ENCODE assay signal across 18 cellular contexts in genomic region chr1:33512612-33513011, GRCh38. TPM values are rescaled to one million over a fixed set of nuclear protein-coding genes. Genes with fewer than 3 reads are reported as not detected.
A peak's percentile ranks its signal among the peaks of the same experiment; 100 is the strongest.
DNase-seq lines count a peak whose midpoint lies in the region; ATAC-seq and TF ChIP-seq lines count a peak whose summit lies in the region.
"Had no signal": no experiment of that assay in that cellular context is flagged by ENCODE, and none has a peak within 500 bp of the region (broad histone marks: within the 10 kb centered on the region; RNA-seq: fewer than 3 reads in every experiment).

No MANE protein-coding gene starts in this region.

- ATAC-seq in activated CD4-positive, alpha-beta T cell treated with anti-CD3 and anti-CD28 coated beads for 36 hours = peak; percentile 81
- ATAC-seq in GM23338 = no peak
- ATAC-seq: SK-N-SH treated with all-trans-retinoic acid at 6 μM for 48 hours had no signal

- H3K27me3 Mint-ChIP-seq in activated CD4-positive, alpha-beta T cell treated with anti-CD3 and anti-CD28 coated beads for 36 hours = peaks cover 7% of the 10 kb centered on the region
- peaks cover 4% of the 10 kb centered on the region for H3K27me3 Mint-ChIP-seq in GM23338 (ENCODE audit: insufficient read depth, low read depth, poor library complexity)

- CTCF ChIA-PET in activated CD4-positive, alpha-beta T cell treated with anti-CD3 and anti-CD28 coated beads for 36 hours (lab: Charles Lee) = interaction anchor here (0.6 to 0.7 kb wide), 2 partner anchors 329 to 640 kb away, joined by 3 to 4 read pairs; no protein-coding TSS in a partner anchor

- H3K9ac ChIP-seq in MM.1S (ENCODE audit: low read length) = no peak overlapping the region

- H3K36me3 Mint-ChIP-seq in activated CD4-positive, alpha-beta T cell treated with anti-CD3 and anti-CD28 coated beads for 36 hours (ENCODE audit: low read depth) = no peaks in the 10 kb centered on the region
- no peaks in the 10 kb centered on the region for H3K36me3 Mint-ChIP-seq in GM23338 (ENCODE audit: low read depth)
- H3K36me3 Mint-ChIP-seq: CD4-positive, alpha-beta memory T cell had no signal

- no peak overlapping the region for H3K27ac ChIP-seq in MM.1S (ENCODE audit: low read length)
- H3K27ac ChIP-seq in GM23338 (ENCODE audit: low read depth) = no peak overlapping the region
- H3K27ac ChIP-seq: HL-60 had no signal

- intact Hi-C loops in activated CD4-positive, alpha-beta T cell treated with anti-CD3 and anti-CD28 coated beads for 36 hours (cut with DNase I, micrococcal nuclease) = no loop called here

- no peak overlapping the region for H3K4me3 Mint-ChIP-seq in activated CD4-positive, alpha-beta T cell treated with anti-CD3 and anti-CD28 coated beads for 36 hours
- no peak overlapping the region for H3K4me3 Mint-ChIP-seq in GM23338
- H3K4me3 Mint-ChIP-seq: CD4-positive, alpha-beta memory T cell; HFFc6 had no signal

- H4K20me1 ChIP-seq in MM.1S (ENCODE audit: insufficient read depth, low read length) (no peaks in the 10 kb centered on the region), GM23338 (replicated peaks; ENCODE audit: insufficient read depth) (no peaks in the 10 kb centered on the region)

- peaks cover 12% of the 10 kb centered on the region for H3K4me1 Mint-ChIP-seq in activated CD4-positive, alpha-beta T cell treated with anti-CD3 and anti-CD28 coated beads for 36 hours
- peaks cover 20% of the 10 kb centered on the region for H3K4me1 Mint-ChIP-seq in GM23338
- H3K4me1 Mint-ChIP-seq: CD4-positive, alpha-beta memory T cell had no signal

- no peaks in the 10 kb centered on the region for H3K9me3 ChIP-seq in MM.1S (replicated peaks; ENCODE audit: insufficient read depth, low read length)

- H3K36me3 ChIP-seq in MM.1S (replicated peaks; ENCODE audit: insufficient read depth, low read length) (no peaks in the 10 kb centered on the region), GM23338 (ENCODE audit: insufficient read depth) (no peaks in the 10 kb centered on the region; the same call in 1 of the 2 replicates)

- no peaks in the 10 kb centered on the region; the same call in 1 of the 2 replicates for H3K27me3 ChIP-seq in MM.1S (replicated peaks; ENCODE audit: insufficient read depth, low read length)
- no peaks in the 10 kb centered on the region for H3K27me3 ChIP-seq in GM23338 (ENCODE audit: insufficient read depth)

- TF ChIP-seq CTCF in MM.1S (IDR thresholded peaks at IDR 0.05; ENCODE audit: low read length) = no peak
- TF ChIP-seq CTCF in GM23338 (conservative IDR thresholded peaks at IDR 0.05; ENCODE audit: low read depth in 2 of 2) = no peak

- H3K4me2 ChIP-seq in MM.1S (ENCODE audit: low read depth, low read length) (no peak overlapping the region), GM23338 (no peak overlapping the region)

- H3F3A ChIP-seq in MM.1S (ENCODE audit: insufficient read depth, low read length) = no peaks in the 10 kb centered on the region
- H3F3A ChIP-seq in GM23338 (replicated peaks; ENCODE audit: low read depth) = no peaks in the 10 kb centered on the region

- H3K79me2 ChIP-seq in MM.1S (ENCODE audit: low read length) (no peaks in the 10 kb centered on the region), GM23338 (replicated peaks; ENCODE audit: insufficient read depth) (no peaks in the 10 kb centered on the region)

- peaks cover 6% of the 10 kb centered on the region for H3K4me1 ChIP-seq in MM.1S (ENCODE audit: low read length)
- no peaks in the 10 kb centered on the region for H3K4me1 ChIP-seq in GM23338 (ENCODE audit: insufficient read depth)

- no peaks in the 10 kb centered on the region for H3K9me3 Mint-ChIP-seq in activated CD4-positive, alpha-beta T cell treated with anti-CD3 and anti-CD28 coated beads for 36 hours (ENCODE audit: low read depth)
- H3K9me3 Mint-ChIP-seq in GM23338 = peaks cover 20% of the 10 kb centered on the region
- H3K9me3 Mint-ChIP-seq: HFFc6 had no signal

- no peak overlapping the region for H2AFZ ChIP-seq in MM.1S (ENCODE audit: low read length)
- no peak overlapping the region for H2AFZ ChIP-seq in GM23338

- POLR2A ChIA-PET in activated CD4-positive, alpha-beta T cell treated with anti-CD3 and anti-CD28 coated beads for 36 hours (lab: Charles Lee) = no interaction called here

- peak; percentile 18 for DNase-seq in activated CD4-positive, alpha-beta T cell treated with anti-CD3 and anti-CD28 coated beads for 36 hours
- DNase-seq in activated CD4-positive, alpha-beta T cell treated with anti-CD3 and anti-CD28 coated beads, Interleukin-2, amount 50 U/mL, for 48 hours = no peak
- peak; percentile 10 for DNase-seq in stimulated activated CD4-positive, alpha-beta T cell treated with anti-CD3 and anti-CD28 coated beads, Interleukin-15, amount 100 ng/mL, for 24 hours
- DNase-seq in stimulated activated CD4-positive, alpha-beta T cell treated with anti-CD3 and anti-CD28 coated beads, Interleukin-4, amount 100 ng/mL, for 24 hours = no peak
- DNase-seq in MM.1S (peak; percentile 49), middle frontal gyrus (ENCODE audit: extremely low spot score, low spot score) (no peak), GM23338 (ENCODE audit: low spot score) (no peak), EL (no peak)
- DNase-seq: CD4-positive, alpha-beta memory T cell; HFFc6; IMR-90; NCI-H1105; NCI-H2081; NCI-H748 treated with DMSO at 0.1 percent for 48 hours; OCI-M1; SHP77 had no signal

- H3K4me3 ChIP-seq in MM.1S (ENCODE audit: low read length) (no peak overlapping the region), GM23338 (no peak overlapping the region)

- H3K9me2 ChIP-seq in MM.1S (replicated peaks; ENCODE audit: insufficient read depth, low read length) = no peaks in the 10 kb centered on the region
- H3K9me2 ChIP-seq in GM23338 (ENCODE audit: insufficient read depth) = no peaks in the 10 kb centered on the region

- H3K27ac Mint-ChIP-seq in activated CD4-positive, alpha-beta T cell treated with anti-CD3 and anti-CD28 coated beads for 36 hours = no peak overlapping the region
- H3K27ac Mint-ChIP-seq in GM23338 = no peak overlapping the region
- H3K27ac Mint-ChIP-seq: CD4-positive, alpha-beta memory T cell; HFFc6 had no signal

TF ChIP-seq in GM23338, 12 proteins besides CTCF, POLR2A, EP300 and RAD21:
- TF ChIP-seq POLR2AphosphoS5 (IDR thresholded peaks at IDR 0.05; ENCODE audit: low read depth) = no peak
- no peak for TF ChIP-seq STAT1 (IDR thresholded peaks at IDR 0.05; ENCODE audit: unreplicated experiment)

RNA-seq across cellular contexts. Expression of gene ZSCAN20, which starts 40.2 kb away (rescaled TPM):
- total RNA-seq in activated CD4-positive, alpha-beta T cell treated with anti-CD3 and anti-CD28 coated beads for 36 hours = 1 to 10 TPM; 3.4 to 5.4 TPM
- 3.9 and 4.9 TPM in 2 replicates for total RNA-seq in GM23338 (2014; rRNA removed; shearing (Covaris generic))
- polyA plus RNA-seq in GM23338 (2016; fragmentation: Nextera tagmentation; extraction: Ambion mirVana) = 0.91 and 0.97 TPM in 2 replicates

Comparison
In these comparisons a context has a peak if more than half of its experiments do, and no peak if none do; other contexts are left out.
1. DNase-seq: peak in activated CD4-positive, alpha-beta T cell treated with anti-CD3 and anti-CD28 coated beads for 36 hours (single experiment), stimulated activated CD4-positive, alpha-beta T cell treated with anti-CD3 and anti-CD28 coated beads, Interleukin-15, amount 100 ng/mL, for 24 hours (single experiment) and MM.1S (single experiment); none in activated CD4-positive, alpha-beta T cell treated with anti-CD3 and anti-CD28 coated beads, Interleukin-2, amount 50 U/mL, for 48 hours (0 of 2), stimulated activated CD4-positive, alpha-beta T cell treated with anti-CD3 and anti-CD28 coated beads, Interleukin-4, amount 100 ng/mL, for 24 hours (single experiment), middle frontal gyrus (single experiment), GM23338 (single experiment) and EL (single experiment).